In the genomic region with DNA sequence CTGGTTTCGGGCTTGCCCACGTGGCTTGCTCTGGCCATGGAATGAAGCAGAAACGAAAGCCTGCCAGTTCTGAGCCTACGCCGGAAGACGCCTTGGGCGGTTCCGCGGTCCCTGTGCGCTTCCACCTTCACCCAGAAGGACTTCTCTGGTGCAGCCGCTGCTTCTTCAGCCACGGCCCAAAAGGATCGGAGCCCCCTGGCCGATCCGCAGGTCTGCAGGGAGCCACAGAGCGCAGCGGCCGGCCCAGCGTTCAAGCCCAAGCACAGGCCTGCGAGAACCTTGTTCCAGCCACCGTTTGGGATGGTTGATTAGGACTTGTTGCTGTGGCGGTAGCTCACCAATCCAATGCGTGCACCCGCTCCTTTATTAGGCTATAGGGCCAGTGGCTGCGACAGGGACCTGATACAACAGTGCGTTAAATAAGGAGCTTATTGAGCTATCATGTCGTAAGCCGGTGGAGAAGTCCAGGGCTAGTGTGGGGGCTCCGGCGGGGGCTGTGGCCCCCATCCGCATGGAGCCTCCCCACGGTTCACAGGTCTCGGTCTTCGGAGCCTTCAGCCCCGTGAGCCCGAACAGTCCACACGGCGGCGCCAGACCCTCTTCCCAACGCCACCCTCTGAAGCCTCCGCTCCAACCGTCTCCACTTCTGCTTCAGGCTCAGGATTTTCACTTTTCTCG, we compare ENCODE assay signal across 8 cellular contexts. TPM values are rescaled to one million over a fixed set of nuclear protein-coding genes. Genes with fewer than 3 reads are reported as not detected.
DNase-seq lines count a peak whose midpoint lies in the region; ATAC-seq and TF ChIP-seq lines count a peak whose summit lies in the region.

No MANE protein-coding gene starts in this region.

- no peaks in the 10 kb centered on the region for H3K9me3 Mint-ChIP-seq in activated CD4-positive, alpha-beta memory T cell treated with anti-CD3 and anti-CD28 coated beads for 36 hours
- no peaks in the 10 kb centered on the region for H3K9me3 Mint-ChIP-seq in nephron

- DNase-seq in AG04449 (ENCODE audit: low read depth, low spot score) (no peak), H7 (peak; percentile 86), erythroblast (lab: John Stamatoyannopoulos, UW) (peak; percentile 26 to 42), NCI-H1105 (lab: John Stamatoyannopoulos, UW) (no peak)
- DNase-seq in activated CD4-positive, alpha-beta memory T cell treated with anti-CD3 and anti-CD28 coated beads for 36 hours = peak; percentile 71

- peaks cover 18% of the 10 kb centered on the region for H3K4me1 Mint-ChIP-seq in activated CD4-positive, alpha-beta memory T cell treated with anti-CD3 and anti-CD28 coated beads for 36 hours (ENCODE audit: low read depth)
- H3K4me1 Mint-ChIP-seq in nephron = no peaks in the 10 kb centered on the region

- no peaks in the 10 kb centered on the region for H3K36me3 Mint-ChIP-seq in activated CD4-positive, alpha-beta memory T cell treated with anti-CD3 and anti-CD28 coated beads for 36 hours
- H3K36me3 Mint-ChIP-seq in nephron (ENCODE audit: low read depth) = no peaks in the 10 kb centered on the region

- POLR2A ChIA-PET in AG04449 (lab: Yijun Ruan, JAX) = no interaction called here
- POLR2A ChIA-PET in activated CD4-positive, alpha-beta memory T cell treated with anti-CD3 and anti-CD28 coated beads for 36 hours (lab: Charles Lee) = interaction anchor here (1.0 kb wide), 1 partner anchor 27 kb away, joined by 3 read pairs; no protein-coding TSS in a partner anchor

- intact Hi-C loops in activated CD4-positive, alpha-beta memory T cell treated with anti-CD3 and anti-CD28 coated beads for 36 hours (cut with micrococcal nuclease) = loop anchor here (2.0 kb wide), 1 partner anchor 77 kb away; no protein-coding TSS in a partner anchor

- no peak for ATAC-seq in GM21526 (IDR thresholded peaks at IDR 0.05; ENCODE audit: low FRiP score, unreplicated experiment)
- no peak for ATAC-seq in HG03457 (IDR thresholded peaks at IDR 0.05; ENCODE audit: unreplicated experiment)

- H3K4me3 Mint-ChIP-seq in activated CD4-positive, alpha-beta memory T cell treated with anti-CD3 and anti-CD28 coated beads for 36 hours = peak overlapping the region; percentile 68
- no peak overlapping the region for H3K4me3 Mint-ChIP-seq in nephron

- no peak overlapping the region for H3K4me3 ChIP-seq in AG04449 (ENCODE audit: low read depth, low read length)
- H3K4me3 ChIP-seq in H7 (ENCODE audit: insufficient read depth, low read depth, low read length) = peak overlapping the region; percentile 20; the same call in 1 of the 2 replicates

- no peak overlapping the region for H3K27ac Mint-ChIP-seq in activated CD4-positive, alpha-beta memory T cell treated with anti-CD3 and anti-CD28 coated beads for 36 hours
- H3K27ac Mint-ChIP-seq in nephron = no peak overlapping the region

- TF ChIP-seq CTCF in AG04449 (IDR thresholded peaks at IDR 0.05; ENCODE audit: insufficient read depth, low read length, missing control alignments) (peak; percentile 71), nephron (IDR thresholded peaks at IDR 0.05; ENCODE audit: unreplicated experiment in 3 of 3) (peak; percentile 21 to 33 (median 32))

- TF ChIP-seq POLR2A in erythroblast (IDR thresholded peaks at IDR 0.05; ENCODE audit: low read length) = no peak

- CTCF ChIA-PET in AG04449 (lab: Yijun Ruan, JAX) = interaction anchor here (0.7 to 5.8 kb wide), 4 partner anchors 8 to 77 kb away, joined by 3 to 64 read pairs (median 4); a partner anchor contains a TSS
- CTCF ChIA-PET in activated CD4-positive, alpha-beta memory T cell treated with anti-CD3 and anti-CD28 coated beads for 36 hours (lab: Charles Lee) = interaction anchor here (0.6 to 5.4 kb wide), 5 partner anchors 8 to 364 kb away, joined by 3 to 31 read pairs (median 3); a partner anchor contains a TSS

- no peaks in the 10 kb centered on the region for H3K36me3 ChIP-seq in H7 (replicated peaks; ENCODE audit: control insufficient read depth, insufficient read depth, low read length)

- H3K27me3 ChIP-seq in H7 (ENCODE audit: control insufficient read depth, insufficient read depth, low read length) = peaks cover 4% of the 10 kb centered on the region

- no peaks in the 10 kb centered on the region for H3K27me3 Mint-ChIP-seq in activated CD4-positive, alpha-beta memory T cell treated with anti-CD3 and anti-CD28 coated beads for 36 hours
- H3K27me3 Mint-ChIP-seq in nephron (ENCODE audit: low read depth) = peaks cover 17% of the 10 kb centered on the region

RNA-seq across cellular contexts. Expression of a gene that starts 10.2 kb away (rescaled TPM):
- total RNA-seq in H7 (2014; rRNA removed; shearing (Covaris generic)) = 9.0 and 12.2 TPM in 2 replicates
- total RNA-seq in activated CD4-positive, alpha-beta memory T cell treated with anti-CD3 and anti-CD28 coated beads for 36 hours = 1 to 10 TPM; 1.8 to 2.0 TPM

RNA-seq across cellular contexts. Expression of a gene that starts 24.8 kb away (rescaled TPM):
- not detected in 2 replicates for total RNA-seq in H7 (2014; rRNA removed; shearing (Covaris generic))
- total RNA-seq in activated CD4-positive, alpha-beta memory T cell treated with anti-CD3 and anti-CD28 coated beads for 36 hours = under 1 TPM in 1 of 2 experiments, not detected in 1; 0.90 TPM

RNA-seq across cellular contexts. Expression of a gene that starts 36.3 kb away (rescaled TPM):
- total RNA-seq in H7 (2014; rRNA removed; shearing (Covaris generic)) = 0.67 and 1.8 TPM in 2 replicates
- total RNA-seq in activated CD4-positive, alpha-beta memory T cell treated with anti-CD3 and anti-CD28 coated beads for 36 hours = not detected

Comparison
In these comparisons a context has a peak if more than half of its experiments do, and no peak if none do; other contexts are left out.
1. DNase-seq: peak in H7 (single experiment), activated CD4-positive, alpha-beta memory T cell treated with anti-CD3 and anti-CD28 coated beads for 36 hours (single experiment) and erythroblast (2 of 2); none in AG04449 (single experiment) and NCI-H1105 (single experiment).